ENCODE assay signal across 1 cellular context in genomic region chr4:108620101-108620932, GRCh38.
TF ChIP-seq lines count a peak whose summit lies in the region.

Gene RPL34, plus strand, starts transcription at chr4:108620576. Its CDS starts 1,384 bp downstream, at chr4:108621960.

TF ChIP-seq in K562, 482 proteins besides CTCF, POLR2A, EP300 and RAD21 (continued from another document and continues in another):
- TF ChIP-seq HDGF (IDR thresholded peaks at IDR 0.05) (no peak), NCOR1 (IDR thresholded peaks at IDR 0.05) (peak; percentile 40), SUPT5H (IDR thresholded peaks at IDR 0.05) (peak; percentile 99), ELK3 (CRISPR knock-in tag; IDR thresholded peaks at IDR 0.05) (no peak), FOXP1 (CRISPR knock-in tag; IDR thresholded peaks at IDR 0.05) (peak; percentile 55; the same call in 1 of the 2 replicates), MECOM (CRISPR knock-in tag; IDR thresholded peaks at IDR 0.05) (no peak), SMARCC2 (IDR thresholded peaks at IDR 0.05; ENCODE audit: low read depth) (0 out of 2 replicates have a peak, but pooled peaks have one; percentile 2), TCFL5 (CRISPR knock-in tag; conservative IDR thresholded peaks at IDR 0.05) (no peak), NRF1 (conservative IDR thresholded peaks at IDR 0.05 in 1 of 2, IDR thresholded peaks at IDR 0.05 in 1 of 2) (peak; percentile 88 to 90), ARID2 (IDR thresholded peaks at IDR 0.05) (no peak), ZNF324 (CRISPR knock-in tag; IDR thresholded peaks at IDR 0.05) (no peak), MAFG (tag; conservative IDR thresholded peaks at IDR 0.05) (no peak), CHD2 (IDR thresholded peaks at IDR 0.05; ENCODE audit: low read depth, low read length) (no peak), SLC30A9 (CRISPR knock-in tag; IDR thresholded peaks at IDR 0.05) (no peak), RBM34 (IDR thresholded peaks at IDR 0.05; ENCODE audit: borderline replicate concordance, insufficient read depth, low read length) (no peak), MCM7 (IDR thresholded peaks at IDR 0.05) (no peak), NFATC3 (IDR thresholded peaks at IDR 0.05) (no peak), ZBTB9 (CRISPR knock-in tag; IDR thresholded peaks at IDR 0.05) (no peak), HNRNPL (IDR thresholded peaks at IDR 0.05; ENCODE audit: low read depth, low read length) (no peak), THAP7 (CRISPR knock-in tag; IDR thresholded peaks at IDR 0.05) (0 out of 2 replicates have a peak, but pooled peaks have one; percentile 15), FIP1L1 (IDR thresholded peaks at IDR 0.05; ENCODE audit: low read depth, low read length, poor library complexity, severe bottlenecking) (no peak), SRSF1 (IDR thresholded peaks at IDR 0.05; ENCODE audit: low read depth, low read length) (no peak), RBM25 (IDR thresholded peaks at IDR 0.05; ENCODE audit: low read depth, low read length, severe bottlenecking) (no peak), MAFF (IDR thresholded peaks at IDR 0.05; ENCODE audit: low read length) (no peak), PRPF4 (IDR thresholded peaks at IDR 0.05; ENCODE audit: insufficient read depth, low read depth, low read length, poor library complexity, severe bottlenecking) (no peak), IRF9 (tag; IDR thresholded peaks at IDR 0.05) (peak; percentile 16; the same call in 1 of the 2 replicates), PCBP1 (IDR thresholded peaks at IDR 0.05; ENCODE audit: low read depth, low read length, poor library complexity, severe bottlenecking) (no peak), THRA (IDR thresholded peaks at IDR 0.05) (no peak), MBD1 (CRISPR knock-in tag; IDR thresholded peaks at IDR 0.05) (no peak), RUNX1 (IDR thresholded peaks at IDR 0.05; ENCODE audit: low read depth) (no peak), PREB (CRISPR knock-in tag; IDR thresholded peaks at IDR 0.05) (no peak), ZNF184 (CRISPR knock-in tag; IDR thresholded peaks at IDR 0.05) (no peak), GTF3C2 (IDR thresholded peaks at IDR 0.05; ENCODE audit: borderline replicate concordance, extremely low read depth, insufficient read length) (no peak), ARNT (IDR thresholded peaks at IDR 0.05) (peak in 1 of 2 experiments; percentile 56; a peak in 2 of 4 replicates), CREB1 (IDR thresholded peaks at IDR 0.05) (peak; percentile 95), CREB1 (CRISPR knock-in tag; IDR thresholded peaks at IDR 0.05) (peak; percentile 95), KLF13 (tag; IDR thresholded peaks at IDR 0.05; ENCODE audit: borderline replicate concordance, low read depth) (no peak), SAFB (IDR thresholded peaks at IDR 0.05; ENCODE audit: borderline replicate concordance, low read depth, low read length) (no peak), ZNF512 (tag; IDR thresholded peaks at IDR 0.05) (no peak), TCF7L2 (IDR thresholded peaks at IDR 0.05; ENCODE audit: low read depth, low read length) (peak; percentile 99), PURB (CRISPR knock-in tag; IDR thresholded peaks at IDR 0.05; ENCODE audit: low read depth) (no peak), ZNF24 (IDR thresholded peaks at IDR 0.05) (0 out of 2 replicates have a peak, but pooled peaks have one; percentile 9), ZNF134 (CRISPR knock-in tag; conservative IDR thresholded peaks at IDR 0.05) (no peak), ZBTB12 (CRISPR knock-in tag; IDR thresholded peaks at IDR 0.05) (peak; percentile 86), SAP30 (IDR thresholded peaks at IDR 0.05; ENCODE audit: borderline replicate concordance, insufficient read depth, low read depth, low read length, poor library complexity, severe bottlenecking) (peak; percentile 49), TAF1 (IDR thresholded peaks at IDR 0.05; ENCODE audit: control insufficient read depth, extremely low read depth, insufficient read depth, low read length, severe bottlenecking) (peak; percentile 97), FOSL1 (tag; conservative IDR thresholded peaks at IDR 0.05) (no peak; the same call in 1 of the 2 replicates), SMAD3 (CRISPR knock-in tag; conservative IDR thresholded peaks at IDR 0.05) (no peak), SNAPC5 (CRISPR knock-in tag; IDR thresholded peaks at IDR 0.05) (no peak), RAD51 (IDR thresholded peaks at IDR 0.05; ENCODE audit: borderline replicate concordance, low read depth) (peak; percentile 8; the same call in 1 of the 2 replicates), MEIS2 (IDR thresholded peaks at IDR 0.05; ENCODE audit: partially characterized antibody) (no peak), ZBED1 (IDR thresholded peaks at IDR 0.05) (no peak), USF1 (CRISPR knock-in tag; IDR thresholded peaks at IDR 0.05) (no peak), MCM2 (IDR thresholded peaks at IDR 0.05; ENCODE audit: low read depth) (no peak), ZNF239 (CRISPR knock-in tag; IDR thresholded peaks at IDR 0.05) (no peak)
